Comparison of ENCODE assay signal across 9 cellular contexts in the genomic region with DNA sequence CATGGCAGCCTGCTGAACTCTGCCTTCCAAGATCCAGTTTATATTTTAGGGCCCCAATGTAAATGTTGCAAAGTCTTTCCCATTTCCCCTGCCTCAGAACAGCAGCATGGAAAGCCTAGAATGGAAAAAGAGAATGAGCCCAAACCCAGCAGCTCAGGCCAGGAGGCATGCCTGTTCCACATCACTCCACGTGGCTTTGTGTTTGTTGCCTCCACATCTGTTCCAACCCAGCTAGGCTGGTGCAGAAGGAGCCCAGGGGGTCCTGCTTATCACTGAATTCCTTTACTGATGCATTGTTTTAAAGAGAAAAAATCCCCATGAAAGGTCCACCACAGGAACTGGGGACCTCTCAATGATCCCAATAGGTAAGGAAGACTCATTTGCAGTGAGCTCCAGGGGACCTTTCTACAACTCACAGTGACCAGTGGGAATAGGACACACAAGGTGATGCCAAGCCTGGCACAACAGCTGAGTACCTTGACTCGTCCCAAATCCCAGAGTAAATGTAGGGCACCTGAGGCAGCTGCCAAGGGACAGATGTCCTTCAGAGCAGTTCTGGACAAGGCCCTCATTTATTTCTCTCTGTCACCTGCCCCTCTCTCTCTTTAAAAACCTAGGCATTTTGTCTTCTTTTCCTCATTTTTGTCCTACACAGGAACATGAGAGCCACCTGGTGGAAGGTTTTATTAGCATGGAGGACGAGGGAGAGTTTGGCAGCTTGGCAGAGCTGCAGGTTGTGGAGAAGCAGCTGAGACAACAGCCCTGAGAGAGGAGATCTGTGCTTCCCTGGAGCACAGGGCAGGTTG. TPM values are rescaled to one million over a fixed set of nuclear protein-coding genes. Genes with fewer than 3 reads are reported as not detected.
DNase-seq lines count a peak whose midpoint lies in the region; ATAC-seq and TF ChIP-seq lines count a peak whose summit lies in the region.
"Had no signal": no experiment of that assay in that cellular context is flagged by ENCODE, and none has a peak within 500 bp of the region (broad histone marks: within the 10 kb centered on the region; RNA-seq: fewer than 3 reads in every experiment).

No MANE protein-coding gene starts in this region.

- intact Hi-C loops in upper lobe of right lung (cut with DNase I): no loop called here

- peak; percentile 38 for DNase-seq in COLO829 (ENCODE audit: low spot score)
- DNase-seq in GM20000 (ENCODE audit: low spot score): peak; percentile 19
- DNase-seq in SK-N-DZ (ENCODE audit: low spot score): peak; percentile 53
- DNase-seq in inferior parietal cortex (ENCODE audit: extremely low spot score): peak; percentile 46
- DNase-seq in upper lobe of right lung: no peak

- H3K9me3 ChIP-seq in upper lobe of right lung: peaks cover 7% of the 10 kb centered on the region

- ATAC-seq in upper lobe of right lung: peak; percentile 70
- ATAC-seq in HG03378 (IDR thresholded peaks at IDR 0.05; ENCODE audit: unreplicated experiment): no peak
- ATAC-seq in HG03045 (IDR thresholded peaks at IDR 0.05; ENCODE audit: unreplicated experiment): no peak
- no peak for ATAC-seq in HG03460 (IDR thresholded peaks at IDR 0.05; ENCODE audit: unreplicated experiment)

- no peaks in the 10 kb centered on the region for H3K27me3 ChIP-seq in upper lobe of right lung

- no peak overlapping the region for H3K27ac ChIP-seq in upper lobe of right lung

- no peak overlapping the region for H3K4me3 ChIP-seq in upper lobe of right lung

- H3K4me1 ChIP-seq in upper lobe of right lung: no peaks in the 10 kb centered on the region

- peak; percentile 8 for TF ChIP-seq CTCF in GM20000 (IDR thresholded peaks at IDR 0.05; ENCODE audit: extremely low read depth, missing control alignments)
- peak; percentile 51 for TF ChIP-seq CTCF in upper lobe of right lung (IDR thresholded peaks at IDR 0.05)

- H3K36me3 ChIP-seq in upper lobe of right lung: no peaks in the 10 kb centered on the region

RNA-seq across cellular contexts. Expression of a gene that starts 41.7 kb away (rescaled TPM):
- 4.2 and 11.2 TPM in 2 replicates for polyA plus RNA-seq in SK-N-DZ (2014; cell fraction: cytosol; rRNA removed)
- polyA plus RNA-seq in SK-N-DZ (2014; cell fraction: nucleus; rRNA removed): 7.2 and 7.8 TPM in 2 replicates
- 6.2 TPM for total RNA-seq in upper lobe of right lung
- total RNA-seq: endothelial cell of umbilical vein had no signal
